ENCODE assay signal across 17 cellular contexts in genomic region chr6:106027316-106027715, GRCh38.
"Had no signal": no experiment of that assay in that cellular context is flagged by ENCODE, and none has a peak within 500 bp of the region (broad histone marks: within the 10 kb centered on the region; RNA-seq: fewer than 3 reads in every experiment).

No MANE protein-coding gene starts in this region.

- H3K9me3 ChIP-seq: psoas muscle, spleen, testis had no signal

- H3K27me3 ChIP-seq: testis had no signal

- H3K4me3 ChIP-seq: psoas muscle, testis had no signal

- H3K27ac Mint-ChIP-seq: activated CD8-positive, alpha-beta T cell treated with anti-CD3 and anti-CD28 coated beads for 36 hours; activated naive CD8-positive, alpha-beta T cell treated with anti-CD3 and anti-CD28 coated beads, Interleukin-2, amount 50 U/mL, for 24 hours; naive thymus-derived CD4-positive, alpha-beta T cell; stimulated activated naive B cell treated with anti-CD40 and anti-IgM and Interleukin-4, amounts not matched to agents 10 μg/mL and 1 μg/mL and 100 μg/mL, for 72 hours had no signal

- H3K27ac ChIP-seq: epithelial cell of prostate, psoas muscle, spleen, testis had no signal

- DNase-seq: activated CD4-positive, alpha-beta T cell treated with anti-CD3 and anti-CD28 coated beads for 1 hour; activated CD8-positive, alpha-beta memory T cell treated with anti-CD3 and anti-CD28 coated beads, Interleukin-2, amount 50 U/mL, for 4 hours; activated naive CD4-positive, alpha-beta T cell treated with Interleukin-2 at 50 U/mL for 16 hours; activated naive CD8-positive, alpha-beta T cell treated with anti-CD3 and anti-CD28 coated beads, Interleukin-2, amount 50 U/mL, for 24 hours; central memory CD4-positive, alpha-beta T cell; cortex of kidney; effector memory CD4-positive, alpha-beta T cell; hypothalamus; naive thymus-derived CD4-positive, alpha-beta T cell; nucleus accumbens; psoas muscle; spleen; stimulated activated CD4-positive, alpha-beta T cell treated with anti-CD3 and anti-CD28 coated beads, Interleukin-1b, Interleukin-23, amount 100 ng/mL, for 48 hours; stimulated activated naive B cell treated with anti-CD40 and anti-IgM and Interleukin-4, amounts not matched to agents 10 μg/mL and 1 μg/mL and 100 μg/mL, for 72 hours; testis had no signal

- H3K36me3 ChIP-seq: spleen had no signal

- H3K4me3 Mint-ChIP-seq: activated CD8-positive, alpha-beta T cell treated with anti-CD3 and anti-CD28 coated beads for 36 hours; activated naive CD8-positive, alpha-beta T cell treated with anti-CD3 and anti-CD28 coated beads, Interleukin-2, amount 50 U/mL, for 24 hours; stimulated activated naive B cell treated with anti-CD40 and anti-IgM and Interleukin-4, amounts not matched to agents 10 μg/mL and 1 μg/mL and 100 μg/mL, for 72 hours had no signal

- H3K4me1 ChIP-seq: psoas muscle, testis had no signal

- H3K9me3 Mint-ChIP-seq: activated CD8-positive, alpha-beta T cell treated with anti-CD3 and anti-CD28 coated beads for 36 hours; activated naive CD8-positive, alpha-beta T cell treated with anti-CD3 and anti-CD28 coated beads, Interleukin-2, amount 50 U/mL, for 24 hours; stimulated activated naive B cell treated with anti-CD40 and anti-IgM and Interleukin-4, amounts not matched to agents 10 μg/mL and 1 μg/mL and 100 μg/mL, for 72 hours had no signal

- H3K36me3 Mint-ChIP-seq: stimulated activated naive B cell treated with anti-CD40 and anti-IgM and Interleukin-4, amounts not matched to agents 10 μg/mL and 1 μg/mL and 100 μg/mL, for 72 hours had no signal
